ENCODE assay signal across 12 cellular contexts in genomic region chr11:120343429-120343828, GRCh38. TPM values are rescaled to one million over a fixed set of nuclear protein-coding genes. Genes with fewer than 3 reads are reported as not detected.
DNase-seq lines count a peak whose midpoint lies in the region; ATAC-seq and TF ChIP-seq lines count a peak whose summit lies in the region.
"Had no signal": no experiment of that assay in that cellular context is flagged by ENCODE, and none has a peak within 500 bp of the region (broad histone marks: within the 10 kb centered on the region; RNA-seq: fewer than 3 reads in every experiment).

No MANE protein-coding gene starts in this region.

- peaks cover 22% of the 10 kb centered on the region for H4K20me1 ChIP-seq in mammary epithelial cell (ENCODE audit: insufficient read depth, low read length)

- BruUV-seq in mammary epithelial cell (replicated peaks; lab: Mats Ljungman, UMichigan) = no TSS peak

- H3K27ac ChIP-seq in lower lobe of right lung = peak overlapping the region; percentile 5
- no peak overlapping the region for H3K27ac ChIP-seq in mammary epithelial cell (ENCODE audit: insufficient read depth, low read depth, low read length)
- H3K27ac ChIP-seq in vagina = no peak overlapping the region

- in situ Hi-C loops in mammary epithelial cell (cut with MboI; ENCODE audit: low sequenced_read_pairs in 2 of 2) = loop anchor here in 1 of 2 donors (25.0 kb wide), 1 partner anchor 94 kb away; no protein-coding TSS in a partner anchor

- no peak overlapping the region for H2AFZ ChIP-seq in mammary epithelial cell (ENCODE audit: low read depth, low read length)

- H3K36me3 ChIP-seq in lower lobe of right lung (no peaks in the 10 kb centered on the region), mammary epithelial cell (ENCODE audit: insufficient read depth, low read length) (no peaks in the 10 kb centered on the region), vagina (no peaks in the 10 kb centered on the region)

- dilution Hi-C loops in mammary epithelial cell (cut with HindIII; ENCODE audit: low sequenced_read_pairs) = no loop called here

- CTCF ChIA-PET in mammary epithelial cell (lab: Charles Lee; ENCODE audit: low non-redundant PET) = no interaction called here

- intact Hi-C loops in lower lobe of right lung (cut with DNase I) = no loop called here
- intact Hi-C loops in mammary epithelial cell (cut with micrococcal nuclease) = no loop called here
- intact Hi-C loops in vagina (cut with DNase I) = no loop called here

- ATAC-seq in GM18505 (IDR thresholded peaks at IDR 0.05; ENCODE audit: unreplicated experiment) (peak; percentile 39), GM21723 (IDR thresholded peaks at IDR 0.05; ENCODE audit: unreplicated experiment) (peak; percentile 67), lower lobe of right lung (no peak)

- no peak overlapping the region for H3K4me3 ChIP-seq in lower lobe of right lung
- H3K4me3 ChIP-seq in mammary epithelial cell (replicated peaks in 1 of 3; ENCODE audit: insufficient read depth in 1 of 3, low read depth in 2 of 3, low read length in 3 of 3) = no peak overlapping the region
- no peak overlapping the region for H3K4me3 ChIP-seq in vagina

- H3K27me3 ChIP-seq in lower lobe of right lung (ENCODE audit: low read depth) (peaks cover 3% of the 10 kb centered on the region), mammary epithelial cell (ENCODE audit: insufficient read depth, low read length) (peaks cover 6% of the 10 kb centered on the region), vagina (no peaks in the 10 kb centered on the region)
- H3K27me3 ChIP-seq: dorsolateral prefrontal cortex had no signal

- no peak overlapping the region for H3K9ac ChIP-seq in mammary epithelial cell (ENCODE audit: insufficient read depth, low read length)

- DNase-seq in NAMALWA (ENCODE audit: low spot score) (peak; percentile 37), lower lobe of right lung (no peak), mammary epithelial cell (no peak), cerebellar cortex (ENCODE audit: low spot score) (no peak), cerebellar nuclear complex (lab: John Stamatoyannopoulos, UW) (no peak), vagina (ENCODE audit: extremely low spot score in 2 of 2) (no peak)
- DNase-seq: DMS79 treated with DMSO at 0.1 percent for 48 hours, immature natural killer cell, NCI-H1694 had no signal

- TF ChIP-seq POLR2A in GM18505 (IDR thresholded peaks at IDR 0.05; ENCODE audit: borderline replicate concordance, extremely low read depth, insufficient read depth, insufficient read length) (no peak), vagina (IDR thresholded peaks at IDR 0.05) (no peak)

- H3K4me1 ChIP-seq in lower lobe of right lung = peaks cover 86% of the 10 kb centered on the region
- H3K4me1 ChIP-seq in mammary epithelial cell (ENCODE audit: insufficient read depth, low read length) = peaks cover 44% of the 10 kb centered on the region
- peaks cover 92% of the 10 kb centered on the region for H3K4me1 ChIP-seq in vagina

- TF ChIP-seq CTCF in lower lobe of right lung (IDR thresholded peaks at IDR 0.05) (no peak), mammary epithelial cell (conservative IDR thresholded peaks at IDR 0.05 in 1 of 2, IDR thresholded peaks at IDR 0.05 in 1 of 2; ENCODE audit: extremely low read depth in 1 of 2, insufficient read depth in 1 of 2, low read depth in 1 of 2, low read length in 2 of 2) (no peak), vagina (IDR thresholded peaks at IDR 0.05) (no peak)

- H3K4me2 ChIP-seq in mammary epithelial cell (ENCODE audit: insufficient read depth, low read depth, low read length) = no peak overlapping the region

- WGBS in mammary epithelial cell (ENCODE audit: low coverage, missing lambda C conversion rate) = 97% methylated on average over 2 of the region's 2 CpGs

- H3K79me2 ChIP-seq in mammary epithelial cell (ENCODE audit: insufficient read depth, low read length) = peaks cover 76% of the 10 kb centered on the region

- H3K9me3 ChIP-seq in lower lobe of right lung = no peaks in the 10 kb centered on the region
- H3K9me3 ChIP-seq in mammary epithelial cell (replicated peaks; ENCODE audit: insufficient read depth, low read length) = no peaks in the 10 kb centered on the region
- H3K9me3 ChIP-seq in vagina = no peaks in the 10 kb centered on the region

RNA-seq across cellular contexts. Expression of gene ARHGEF12, which starts 7.2 kb away (rescaled TPM):
- total RNA-seq in lower lobe of right lung (121 TPM), mammary epithelial cell (10 to 100 TPM; 54.3 to 55.7 TPM), vagina (106 TPM)
- polyA plus RNA-seq in mammary epithelial cell = 11.7 TPM
- polyA minus RNA-seq in mammary epithelial cell = 47.2 TPM

RNA-seq across cellular contexts. Expression of gene TLCD5, which starts 18.3 kb away (rescaled TPM):
- total RNA-seq in lower lobe of right lung (3.5 TPM), mammary epithelial cell (1 to 10 TPM; 3.0 to 3.2 TPM), vagina (3.7 TPM)
- 2.5 TPM for polyA plus RNA-seq in mammary epithelial cell
- 1.1 TPM for polyA minus RNA-seq in mammary epithelial cell
- polyA plus RNA-seq: immature natural killer cell had no signal

Comparison
In these comparisons a context has a peak if more than half of its experiments do, and no peak if none do; other contexts are left out.
1. ATAC-seq: peak in GM18505 (single experiment) and GM21723 (single experiment); none in lower lobe of right lung (0 of 2).